In genomic region chr6:42120895-42121865, GRCh38 we compare ENCODE assay signal across 13 cellular contexts. TPM values are rescaled to one million over a fixed set of nuclear protein-coding genes. Genes with fewer than 3 reads are reported as not detected.
A peak's percentile ranks its signal among the peaks of the same experiment; 100 is the strongest.
DNase-seq lines count a peak whose midpoint lies in the region; ATAC-seq and TF ChIP-seq lines count a peak whose summit lies in the region.
"Had no signal": no experiment of that assay in that cellular context is flagged by ENCODE, and none has a peak within 500 bp of the region (broad histone marks: within the 10 kb centered on the region; RNA-seq: fewer than 3 reads in every experiment).

No MANE protein-coding gene starts in this region.

- ATAC-seq in left lung, result peak; percentile 2

- H3K4me3 Mint-ChIP-seq in type B pancreatic cell, result no peak overlapping the region
- H3K4me3 Mint-ChIP-seq: activated CD4-positive, alpha-beta T cell treated with anti-CD3 and anti-CD28 coated beads, Interleukin-2, amount 10 ng/mL, durations not matched to agents 24 days and 14 days had no signal

- H3K4me1 ChIP-seq in HEK293 (ENCODE audit: control insufficient read depth, insufficient read depth, low read length), result no peaks in the 10 kb centered on the region
- H3K4me1 ChIP-seq in adipocyte (ENCODE audit: control insufficient read depth, insufficient read depth, low read length), result peaks cover 45% of the 10 kb centered on the region
- H3K4me1 ChIP-seq in left lung, result peaks cover 0 to 4% of the 10 kb centered on the region in 2 donors

- H3K9ac ChIP-seq in adipocyte (ENCODE audit: low read length), result no peak overlapping the region

- H3K27ac Mint-ChIP-seq in type B pancreatic cell, result peak overlapping the region; percentile 55
- H3K27ac Mint-ChIP-seq: activated CD4-positive, alpha-beta T cell treated with anti-CD3 and anti-CD28 coated beads, Interleukin-2, amount 10 ng/mL, durations not matched to agents 24 days and 14 days had no signal

- H3K27me3 Mint-ChIP-seq in type B pancreatic cell, result no peaks in the 10 kb centered on the region

- H3K4me1 Mint-ChIP-seq in type B pancreatic cell (ENCODE audit: unreplicated experiment), result peaks cover 13% of the 10 kb centered on the region
- H3K4me1 Mint-ChIP-seq: activated CD4-positive, alpha-beta T cell treated with anti-CD3 and anti-CD28 coated beads, Interleukin-2, amount 10 ng/mL, durations not matched to agents 24 days and 14 days had no signal

- no peaks in the 10 kb centered on the region for H3K9me3 Mint-ChIP-seq in type B pancreatic cell
- H3K9me3 Mint-ChIP-seq: activated CD4-positive, alpha-beta T cell treated with anti-CD3 and anti-CD28 coated beads, Interleukin-2, amount 10 ng/mL, durations not matched to agents 24 days and 14 days had no signal

- peaks cover 0 to 4% of the 10 kb centered on the region in 2 experiments; a peak in 1 of 3 replicates for H3K36me3 ChIP-seq in HEK293 (ENCODE audit: control insufficient read depth in 2 of 2, insufficient read depth in 1 of 2, low read length in 2 of 2)
- peaks cover 6% of the 10 kb centered on the region for H3K36me3 ChIP-seq in adipocyte (ENCODE audit: control insufficient read depth, insufficient read depth, low read length, severe bottlenecking)
- peaks cover 0 to 10% of the 10 kb centered on the region in 2 donors for H3K36me3 ChIP-seq in left lung

- H3K36me3 Mint-ChIP-seq in type B pancreatic cell, result peaks cover 4% of the 10 kb centered on the region

- H3K27ac ChIP-seq in HEK293 (ENCODE audit: extremely low read depth, low read depth, low read length) (no peak overlapping the region), left lung (peak overlapping the region in 1 of 2 donors; percentile 5)

- intact Hi-C loops in left lung (cut with DNase I), result no loop called here

- CTCF ChIA-PET in HEK293 (lab: Yijun Ruan, JAX), result interaction anchor here (0.8 kb wide), 2 partner anchors 46 to 144 kb away, joined by 3 to 4 read pairs; no protein-coding TSS in a partner anchor

- POLR2A ChIA-PET in HEK293 (lab: Yijun Ruan, JAX), result interaction anchor here (0.6 to 0.8 kb wide), 3 partner anchors 16 to 688 kb away, joined by 3 to 6 read pairs (median 4); partner anchors contain the start of gene BICRAL

- TF ChIP-seq CTCF in HEK293 (tag by site-specific recombination; IDR thresholded peaks at IDR 0.05) (no peak), left lung (IDR thresholded peaks at IDR 0.05) (no peak), type B pancreatic cell (conservative IDR thresholded peaks at IDR 0.05) (no peak)

- peak; percentile 54 for DNase-seq in adipocyte (ENCODE audit: low read depth)
- DNase-seq in left lung, result no peak
- DNase-seq in type B pancreatic cell (ENCODE audit: extremely low spot score, unreplicated experiment), result no peak
- DNase-seq in anterior cingulate cortex (lab: John Stamatoyannopoulos, UW), result no peak
- DNase-seq in GF-D8 (lab: John Stamatoyannopoulos, UW), result no peak
- DNase-seq in activated CD4-positive, alpha-beta T cell treated with anti-CD3 and anti-CD28 coated beads, Interleukin-2, amount 50 U/mL, for 4 hours, result no peak
- DNase-seq: activated CD4-positive, alpha-beta T cell treated with anti-CD3 and anti-CD28 coated beads, Interleukin-2, amount 10 ng/mL, durations not matched to agents 24 days and 14 days; MM.1S; retina; substantia nigra had no signal

- H3K27me3 ChIP-seq in adipocyte (replicated peaks; ENCODE audit: control insufficient read depth, insufficient read depth, low read length) (no peaks in the 10 kb centered on the region), left lung (no peaks in the 10 kb centered on the region)

- H3K4me3 ChIP-seq in HEK293 (ENCODE audit: low read depth, low read length) (no peak overlapping the region), adipocyte (ENCODE audit: low read length) (no peak overlapping the region), left lung (no peak overlapping the region)

- no peaks in the 10 kb centered on the region for H3K9me3 ChIP-seq in HEK293 (ENCODE audit: control insufficient read depth, insufficient read depth, low read depth, low read length)
- no peaks in the 10 kb centered on the region for H3K9me3 ChIP-seq in adipocyte (ENCODE audit: control insufficient read depth, low read length)
- no peaks in the 10 kb centered on the region for H3K9me3 ChIP-seq in left lung

TF ChIP-seq in HEK293, 187 proteins besides CTCF, POLR2A, EP300 and RAD21:
- TF ChIP-seq SCRT2 (tag by site-specific recombination; IDR thresholded peaks at IDR 0.05), result peak; percentile 84
- TF ChIP-seq ZNF350 (tag by site-specific recombination; IDR thresholded peaks at IDR 0.05), result no peak

RNA-seq across cellular contexts. Expression of gene C6orf132, which starts 21.2 kb away (rescaled TPM):
- 10 to 100 TPM; 19.6 to 20.3 TPM for total RNA-seq in left lung
- 22.9 and 56.4 TPM in 2 replicates for total RNA-seq in type B pancreatic cell (ENCODE audit: low replicate concordance)

RNA-seq across cellular contexts. Expression of gene GUCA1A, which starts 52.0 kb away (rescaled TPM):
- total RNA-seq in left lung (under 1 TPM in 1 of 2 donors, not detected in 1; 0.17 TPM), type B pancreatic cell (ENCODE audit: low replicate concordance) (0.41 and 0.57 TPM in 2 replicates)
- total RNA-seq: activated CD4-positive, alpha-beta T cell treated with anti-CD3 and anti-CD28 coated beads, Interleukin-2, amount 10 ng/mL, durations not matched to agents 24 days and 14 days; mucosa of gallbladder; T-helper 1 cell treated with Interleukin-12 subunit alpha and Interleukin-12 subunit beta and Interleukin-4 antibody, amounts not matched to agents 30 ng/mL and 1 ng/mL, for 36 hours had no signal
